Comparison of ENCODE assay signal across 8 cellular contexts in the genomic region with DNA sequence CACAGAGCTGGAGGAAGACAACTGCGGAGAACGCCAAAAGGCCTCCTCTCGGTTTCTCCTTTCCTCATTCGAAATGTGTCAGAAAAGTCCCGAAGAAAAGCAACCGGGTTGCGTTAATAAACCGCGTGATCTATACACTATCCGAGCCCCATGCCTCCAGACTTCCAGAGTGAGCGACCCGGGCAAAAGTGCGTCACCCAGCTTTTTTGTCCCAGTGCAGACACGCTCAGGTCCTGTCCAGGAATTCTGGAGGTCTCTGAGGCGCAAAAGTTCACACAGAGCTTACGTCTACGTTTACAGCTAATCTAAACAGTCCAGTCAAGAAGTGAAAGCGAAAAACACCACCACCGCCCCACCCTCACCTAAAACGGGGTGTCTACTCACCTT. TPM values are rescaled to one million over a fixed set of nuclear protein-coding genes. Genes with fewer than 3 reads are reported as not detected.
DNase-seq lines count a peak whose midpoint lies in the region; ATAC-seq and TF ChIP-seq lines count a peak whose summit lies in the region.

No MANE protein-coding gene starts in this region.

- H3K36me3 Mint-ChIP-seq in Caco-2 (ENCODE audit: insufficient read depth, unreplicated experiment) (peaks cover 47% of the 10 kb centered on the region), neural crest cell (ENCODE audit: low read depth) (peaks cover 22% of the 10 kb centered on the region)

- H3K27ac Mint-ChIP-seq in Caco-2 (ENCODE audit: unreplicated experiment) (peak overlapping the region; percentile 96), neural crest cell (ENCODE audit: unreplicated experiment) (peak overlapping the region; percentile 98)

- TF ChIP-seq CTCF in Caco-2 (IDR thresholded peaks at IDR 0.05; ENCODE audit: insufficient read depth in 1 of 2, low read depth in 1 of 2, low read length in 1 of 2, severe bottlenecking in 1 of 2, unreplicated experiment in 1 of 2) (no peak), VCaP (conservative IDR thresholded peaks at IDR 0.05) (no peak), fibroblast of mammary gland (conservative IDR thresholded peaks at IDR 0.05; ENCODE audit: control insufficient read depth, insufficient read depth, low read depth, low read length) (no peak), neural crest cell (conservative IDR thresholded peaks at IDR 0.05) (no peak)

- POLR2A ChIA-PET in Caco-2 (lab: Charles Lee), result no interaction called here

- TSS peak; percentile 65 for BruUV-seq in Caco-2 (replicated peaks; lab: Mats Ljungman, UMichigan)

- H3K27me3 ChIP-seq in Caco-2 (replicated peaks; ENCODE audit: control insufficient read depth, insufficient read depth, low read length), result no peaks in the 10 kb centered on the region

- H3K9me3 Mint-ChIP-seq in Caco-2 (ENCODE audit: unreplicated experiment) (no peaks in the 10 kb centered on the region), neural crest cell (no peaks in the 10 kb centered on the region)

- peak in 1 of 2 experiments; percentile 60 for DNase-seq in Caco-2
- peak; percentile 45 for DNase-seq in fibroblast of mammary gland (ENCODE audit: low read depth)
- DNase-seq in neural crest cell (ENCODE audit: low read depth, low spot score), result peak; percentile 14
- no peak for DNase-seq in MV-4-11 (lab: John Stamatoyannopoulos, UW)
- DNase-seq in cerebellar cortex (ENCODE audit: low spot score), result no peak

- H3K9me3 ChIP-seq in Caco-2, result no peaks in the 10 kb centered on the region

- ATAC-seq in GM19351 (IDR thresholded peaks at IDR 0.05; ENCODE audit: unreplicated experiment) (peak; percentile 74), HG03280 (IDR thresholded peaks at IDR 0.05; ENCODE audit: unreplicated experiment) (peak; percentile 82)

- H3K4me3 ChIP-seq in Caco-2 (ENCODE audit: low read depth, low read length), result peak overlapping the region; percentile 57
- peak overlapping the region; percentile 90 for H3K4me3 ChIP-seq in fibroblast of mammary gland (ENCODE audit: control insufficient read depth, low read depth, low read length)

- H3K4me3 Mint-ChIP-seq in Caco-2 (ENCODE audit: unreplicated experiment), result peak overlapping the region; percentile 89
- H3K4me3 Mint-ChIP-seq in neural crest cell, result peak overlapping the region; percentile 99

- H3K27me3 Mint-ChIP-seq in Caco-2 (ENCODE audit: insufficient read depth, unreplicated experiment), result no peaks in the 10 kb centered on the region
- H3K27me3 Mint-ChIP-seq in neural crest cell (ENCODE audit: low read depth), result no peaks in the 10 kb centered on the region

- peaks cover 4% of the 10 kb centered on the region for H3K4me1 ChIP-seq in Caco-2

- peaks cover 2% of the 10 kb centered on the region for H3K36me3 ChIP-seq in Caco-2 (ENCODE audit: control insufficient read depth, insufficient read depth, low read length)

- H3K4me1 Mint-ChIP-seq in Caco-2 (ENCODE audit: low read depth, unreplicated experiment) (peaks cover 20% of the 10 kb centered on the region), neural crest cell (peaks cover 31% of the 10 kb centered on the region)

- CTCF ChIA-PET in Caco-2 (lab: Charles Lee), result interaction anchor here (0.7 to 1.2 kb wide), 3 partner anchors 17 to 48 kb away, joined by 4 to 5 read pairs (median 4); a partner anchor contains a TSS

- peak overlapping the region; percentile 89 for H3K27ac ChIP-seq in VCaP

- intact Hi-C loops in Caco-2 (cut with micrococcal nuclease; ENCODE audit: unreplicated experiment), result loop anchor here (2.0 kb wide), 2 partner anchors 95 to 109 kb away; a partner anchor contains a TSS

RNA-seq across cellular contexts. Expression of a gene that starts 0.4 kb away (rescaled TPM):
- total RNA-seq in Caco-2 (2022) (128 and 131 TPM in 2 replicates), neural crest cell (81.1 and 89.5 TPM in 2 replicates)

RNA-seq across cellular contexts. Expression of a gene that starts 48.0 kb away (rescaled TPM):
- total RNA-seq in Caco-2 (2022) (53.0 and 54.9 TPM in 2 replicates), neural crest cell (82.4 and 86.8 TPM in 2 replicates)

Comparison
In these comparisons a context has a peak if more than half of its experiments do, and no peak if none do; other contexts are left out.
1. DNase-seq: peak in fibroblast of mammary gland (single experiment) and neural crest cell (single experiment); none in MV-4-11 (single experiment) and cerebellar cortex (single experiment).